ENCODE assay signal across 8 cellular contexts in genomic region chr9:120875954-120876841, GRCh38. TPM values are rescaled to one million over a fixed set of nuclear protein-coding genes. Genes with fewer than 3 reads are reported as not detected.
A peak's percentile ranks its signal among the peaks of the same experiment; 100 is the strongest.
DNase-seq lines count a peak whose midpoint lies in the region; ATAC-seq and TF ChIP-seq lines count a peak whose summit lies in the region.

No MANE protein-coding gene starts in this region.

- no peaks in the 10 kb centered on the region for H3K9me3 ChIP-seq in colonic mucosa
- H3K9me3 ChIP-seq in left lung: no peaks in the 10 kb centered on the region

- H3K4me3 ChIP-seq in colonic mucosa: peak overlapping the region; percentile 71
- peak overlapping the region; percentile 56 to 85 for H3K4me3 ChIP-seq in left lung

- H3K36me3 ChIP-seq in colonic mucosa (no peaks in the 10 kb centered on the region), left lung (peaks cover 0 to 23% of the 10 kb centered on the region in 2 donors)

- TF ChIP-seq CTCF in AG09319 (IDR thresholded peaks at IDR 0.05; ENCODE audit: low read depth, low read length): peak; percentile 0
- TF ChIP-seq CTCF in colonic mucosa (IDR thresholded peaks at IDR 0.05): no peak
- TF ChIP-seq CTCF in left lung (IDR thresholded peaks at IDR 0.05): no peak

- H3K27me3 ChIP-seq in colonic mucosa: no peaks in the 10 kb centered on the region
- no peaks in the 10 kb centered on the region for H3K27me3 ChIP-seq in left lung

- ATAC-seq in GM18909 (IDR thresholded peaks at IDR 0.05; ENCODE audit: poor library complexity, unreplicated experiment) (peak; percentile 64), HG03159 (IDR thresholded peaks at IDR 0.05; ENCODE audit: unreplicated experiment) (peak; percentile 59), left lung (peak; percentile 85)
- peak; percentile 59 for ATAC-seq in activated CD4-positive, alpha-beta T cell treated with anti-CD3 and anti-CD28 coated beads for 36 hours

- H3K27me3 Mint-ChIP-seq in activated CD4-positive, alpha-beta T cell treated with anti-CD3 and anti-CD28 coated beads for 36 hours: no peaks in the 10 kb centered on the region

- H3K36me3 Mint-ChIP-seq in activated CD4-positive, alpha-beta T cell treated with anti-CD3 and anti-CD28 coated beads for 36 hours (ENCODE audit: low read depth): peaks cover 58% of the 10 kb centered on the region

- H3K9ac ChIP-seq in colonic mucosa (ENCODE audit: low read depth in 2 of 2, low read length in 2 of 2): peak overlapping the region; percentile 53 to 84

- H3K27ac ChIP-seq in colonic mucosa: peak overlapping the region; percentile 96
- peak overlapping the region; percentile 94 for H3K27ac ChIP-seq in left lung

- no peaks in the 10 kb centered on the region for H3K9me3 Mint-ChIP-seq in activated CD4-positive, alpha-beta T cell treated with anti-CD3 and anti-CD28 coated beads for 36 hours (ENCODE audit: low read depth)

- H3K4me3 Mint-ChIP-seq in activated CD4-positive, alpha-beta T cell treated with anti-CD3 and anti-CD28 coated beads for 36 hours: peak overlapping the region; percentile 85

- peak overlapping the region; percentile 94 for H3K27ac Mint-ChIP-seq in activated CD4-positive, alpha-beta T cell treated with anti-CD3 and anti-CD28 coated beads for 36 hours

- CTCF ChIA-PET in activated CD4-positive, alpha-beta T cell treated with anti-CD3 and anti-CD28 coated beads for 36 hours (lab: Charles Lee): interaction anchor here (0.7 to 1.0 kb wide), 2 partner anchors 32 to 202 kb away, joined by 3 read pairs; no protein-coding TSS in a partner anchor

- POLR2A ChIA-PET in activated CD4-positive, alpha-beta T cell treated with anti-CD3 and anti-CD28 coated beads for 36 hours (lab: Charles Lee): interaction anchor here (0.6 to 3.8 kb wide), 3 partner anchors 15 to 50 kb away, joined by 3 to 21 read pairs (median 5); no protein-coding TSS in a partner anchor

- DNase-seq in AG09319 (ENCODE audit: extremely low read depth, low read depth) (peak; percentile 39), NCI-H446 treated with DMSO at 0.1 percent for 48 hours (lab: John Stamatoyannopoulos, UW) (peak; percentile 42), colonic mucosa (peak; percentile 95), left lung (peak; percentile 91 to 95)
- DNase-seq in activated CD4-positive, alpha-beta T cell treated with anti-CD3 and anti-CD28 coated beads for 36 hours: peak; percentile 95
- DNase-seq in stimulated activated CD4-positive, alpha-beta T cell treated with anti-CD3 and anti-CD28 coated beads, Interleukin-2, amount 100 ng/mL, for 4 hours (ENCODE audit: low read depth): peak; percentile 68

- intact Hi-C loops in activated CD4-positive, alpha-beta T cell treated with anti-CD3 and anti-CD28 coated beads for 36 hours (cut with DNase I, micrococcal nuclease): loop anchor here (1.0 to 10.0 kb wide), 9 partner anchors 15 to 199 kb away; partner anchors contain the start of genes CNTRL (in 2 of the 2) and FBXW2 (in 1 of the 2)
- intact Hi-C loops in colonic mucosa (cut with DNase I): loop anchor here (5.0 kb wide), 1 partner anchor 51 kb away; the partner anchor contains the start of gene TRAF1
- intact Hi-C loops in left lung (cut with DNase I): no loop called here

- H3K4me1 Mint-ChIP-seq in activated CD4-positive, alpha-beta T cell treated with anti-CD3 and anti-CD28 coated beads for 36 hours: peaks cover 73% of the 10 kb centered on the region

- H3K4me1 ChIP-seq in colonic mucosa (no peaks in the 10 kb centered on the region), left lung (peaks cover 2 to 35% of the 10 kb centered on the region in 2 donors)

RNA-seq across cellular contexts. Expression of gene PHF19, which starts 0.8 kb away (rescaled TPM):
- total RNA-seq in activated CD4-positive, alpha-beta T cell treated with anti-CD3 and anti-CD28 coated beads for 36 hours: 100 to 1,000 TPM; 168 to 169 TPM
- 10 to 100 TPM; 23.8 to 50.3 TPM for total RNA-seq in colonic mucosa
- total RNA-seq in left lung: 10 to 100 TPM; 37.0 to 40.2 TPM

RNA-seq across cellular contexts. Expression of gene PSMD5, which starts 33.5 kb away (rescaled TPM):
- 10 to 100 TPM; 53.5 to 58.3 TPM for total RNA-seq in activated CD4-positive, alpha-beta T cell treated with anti-CD3 and anti-CD28 coated beads for 36 hours
- total RNA-seq in colonic mucosa (10 to 100 TPM; 33.2 to 60.2 TPM), left lung (10 to 100 TPM; 47.3 to 52.1 TPM)

RNA-seq across cellular contexts. Expression of gene TRAF1, which starts 50.4 kb away (rescaled TPM):
- 100 to 1,000 TPM; 103 to 113 TPM for total RNA-seq in activated CD4-positive, alpha-beta T cell treated with anti-CD3 and anti-CD28 coated beads for 36 hours
- total RNA-seq in colonic mucosa (1 to 10 TPM; 1.5 to 3.1 TPM), left lung (1 to 10 TPM; 4.4 to 6.8 TPM)

Comparison
In these comparisons a context has a peak if more than half of its experiments do, and no peak if none do; other contexts are left out.
1. Peak in every context shown above with its lines: DNase-seq, ATAC-seq, H3K4me3 ChIP-seq and H3K27ac ChIP-seq.
2. DNase-seq: peak in every context shown above with its lines; median percentile 95 in activated CD4-positive, alpha-beta T cell treated with anti-CD3 and anti-CD28 coated beads for 36 hours; 95 in colonic mucosa; 93 in left lung; 68 in stimulated activated CD4-positive, alpha-beta T cell treated with anti-CD3 and anti-CD28 coated beads, Interleukin-2, amount 100 ng/mL, for 4 hours; 42 in NCI-H446 treated with DMSO at 0.1 percent for 48 hours; 39 in AG09319.
3. RNA of gene TRAF1, which starts 50.4 kb away (total RNA-seq): 103 to 113 TPM in activated CD4-positive, alpha-beta T cell treated with anti-CD3 and anti-CD28 coated beads for 36 hours; 4.4 to 6.8 TPM in left lung and 1.5 to 3.1 TPM in colonic mucosa; every median in the first group is over 10 times any median in the second.
4. intact Hi-C loops: an anchor here in activated CD4-positive, alpha-beta T cell treated with anti-CD3 and anti-CD28 coated beads for 36 hours (1.0 to 10.0 kb wide) and colonic mucosa (5.0 kb wide); none called in left lung.